1 cellular context compared by ENCODE assay signal in genomic region chr10:58460157-58460556, GRCh38.
TF ChIP-seq lines count a peak whose summit lies in the region.

No MANE protein-coding gene starts in this region.

TF ChIP-seq in HepG2, 621 proteins besides CTCF, POLR2A, EP300 and RAD21 (continued from another document):
- no peak for TF ChIP-seq ZNF280D (CRISPR knock-in tag; IDR thresholded peaks at IDR 0.05)
- TF ChIP-seq SKIL (CRISPR knock-in tag; IDR thresholded peaks at IDR 0.05; ENCODE audit: borderline replicate concordance) = no peak
- TF ChIP-seq ZNF30 (CRISPR knock-in tag; IDR thresholded peaks at IDR 0.05) = no peak
- no peak for TF ChIP-seq ZNF326 (CRISPR knock-in tag; IDR thresholded peaks at IDR 0.05; ENCODE audit: borderline replicate concordance)
